ENCODE assay signal across 1 cellular context in genomic region chr6:130216630-130217029, GRCh38.
TF ChIP-seq lines count a peak whose summit lies in the region.

No MANE protein-coding gene starts in this region.

TF ChIP-seq in neural cell, 6 proteins besides CTCF, POLR2A, EP300 and RAD21:
- TF ChIP-seq REST (IDR thresholded peaks at IDR 0.05; ENCODE audit: borderline replicate concordance) (peak; percentile 75), MXI1 (conservative IDR thresholded peaks at IDR 0.05; ENCODE audit: poor library complexity, severe bottlenecking) (no peak), POLR2AphosphoS5 (IDR thresholded peaks at IDR 0.05) (no peak)
